Comparison of ENCODE assay signal across 21 cellular contexts in genomic region chr3:4945318-4945717, GRCh38.
"Had no signal": no experiment of that assay in that cellular context is flagged by ENCODE, and none has a peak within 500 bp of the region (broad histone marks: within the 10 kb centered on the region; RNA-seq: fewer than 3 reads in every experiment).

No MANE protein-coding gene starts in this region.

- DNase-seq: Kasumi-1, NCI-H1092, NCI-H1105 treated with DMSO at 0.1 percent for 48 hours, NCI-H1417 treated with DMSO at 0.1 percent for 48 hours, NCI-H146, NCI-H1694 treated with DMSO at 0.1 percent for 48 hours, NCI-H1930, NCI-H2081, NCI-H2107, NCI-H2227 treated with DMSO at 0.1 percent for 48 hours, NCI-H524, NCI-H69, NCI-H774, Right ventricle myocardium superior, RPMI8226, SIG-M5, T-cell had no signal

- H3K4me2 ChIP-seq: KMS-11 had no signal

- H3K9ac ChIP-seq: KMS-11 had no signal

- ATAC-seq: T-cell had no signal

- H3K36me3 ChIP-seq: SJSA1 had no signal

- H3K4me3 ChIP-seq: SJSA1, SK-N-MC had no signal

- H3K4me1 ChIP-seq: SJSA1 had no signal

- H3K27ac ChIP-seq: KMS-11, SJSA1, SK-N-MC had no signal

- H3K9me3 ChIP-seq: SJSA1 had no signal

- FAIRE-seq: RCC 7860 had no signal

- H3K27me3 ChIP-seq: SJSA1 had no signal
